ENCODE assay signal across 17 cellular contexts in the genomic region with DNA sequence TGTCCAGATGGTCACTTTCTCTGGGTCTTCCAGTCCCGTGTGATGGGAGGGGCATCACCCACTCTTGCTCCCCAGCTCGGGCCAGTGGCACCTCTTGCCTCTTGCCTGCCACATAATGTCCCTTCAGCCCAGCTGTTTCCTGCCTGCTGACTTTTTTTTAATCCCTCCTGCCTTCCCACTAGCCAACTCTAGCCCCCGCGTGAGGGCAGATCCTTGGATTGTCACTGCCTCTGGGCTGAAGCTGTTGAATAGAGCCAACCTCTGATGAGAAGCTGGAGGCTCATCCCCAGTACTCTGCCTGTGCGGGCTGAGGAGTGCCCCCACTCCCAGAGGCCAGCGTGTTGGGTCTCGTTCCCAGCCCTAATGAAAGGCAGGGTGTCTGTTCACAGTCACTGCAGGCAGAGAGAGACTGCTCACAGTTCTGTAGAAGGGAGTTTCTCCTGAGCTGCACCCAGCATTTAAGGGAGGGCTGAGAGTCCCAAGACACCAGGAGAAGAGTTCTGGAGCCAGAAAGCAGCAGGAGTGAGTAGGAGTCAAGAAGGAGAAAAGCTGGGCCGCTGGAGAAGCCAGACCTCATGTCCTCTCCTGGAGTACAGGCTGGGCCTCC. TPM values are rescaled to one million over a fixed set of nuclear protein-coding genes. Genes with fewer than 3 reads are reported as not detected.
DNase-seq lines count a peak whose midpoint lies in the region; ATAC-seq and TF ChIP-seq lines count a peak whose summit lies in the region.
"Had no signal": no experiment of that assay in that cellular context is flagged by ENCODE, and none has a peak within 500 bp of the region (broad histone marks: within the 10 kb centered on the region; RNA-seq: fewer than 3 reads in every experiment).

No MANE protein-coding gene starts in this region.

- 0 out of 2 replicates have a peak overlapping the region, but pooled peaks have one; percentile 60 for H3K56ac ChIP-seq in IMR-90 (ENCODE audit: extremely low read depth, insufficient read depth, low read length)

- peak overlapping the region; percentile 9; the same call in 1 of the 2 replicates for H3K9ac ChIP-seq in IMR-90 (ENCODE audit: low read depth, low read length)

- no peaks in the 10 kb centered on the region for H3K79me1 ChIP-seq in IMR-90 (ENCODE audit: low read depth in 1 of 2, low read length in 2 of 2)

- H3K79me2 ChIP-seq in hepatocyte = no peaks in the 10 kb centered on the region

- H4K8ac ChIP-seq in IMR-90 (ENCODE audit: low read depth in 2 of 2, low read length in 2 of 2) = peak overlapping the region; percentile 88 to 90; a peak in 3 of 4 replicates

- dilution Hi-C loops in IMR-90 (cut with HindIII; ENCODE audit: low sequenced_read_pairs, unreplicated experiment) = no loop called here

- DNase-seq in IMR-90 (no peak), WERI-Rb-1 (peak; percentile 60), hepatocyte (ENCODE audit: low spot score) (no peak), stomach (no peak), iPS-NIHi7 (ENCODE audit: extremely low spot score) (no peak), right lobe of liver (no peak)
- DNase-seq: amygdala; CD8-positive, alpha-beta T cell; colonic mucosa; Karpas-422; mesendoderm; NCI-H1694; NCI-H510A treated with DMSO at 0.1 percent for 48 hours; occipital lobe; small intestine had no signal

- H3K9me2 ChIP-seq in hepatocyte (replicated peaks; ENCODE audit: insufficient read depth) = no peaks in the 10 kb centered on the region

- peak overlapping the region; percentile 87 for H3K4ac ChIP-seq in IMR-90 (ENCODE audit: low read depth, low read length)

- H3K36me3 ChIP-seq in IMR-90 (ENCODE audit: control insufficient read depth, insufficient read depth, low read length) (no peaks in the 10 kb centered on the region), WERI-Rb-1 (no peaks in the 10 kb centered on the region), hepatocyte (replicated peaks; ENCODE audit: insufficient read depth, low read depth) (no peaks in the 10 kb centered on the region), stomach (no peaks in the 10 kb centered on the region), right lobe of liver (no peaks in the 10 kb centered on the region)
- H3K36me3 ChIP-seq: colonic mucosa, suprapubic skin had no signal

- peak overlapping the region; percentile 77 for H2AFZ ChIP-seq in IMR-90 (replicated peaks; ENCODE audit: low read length, poor library complexity)
- no peak overlapping the region for H2AFZ ChIP-seq in hepatocyte

- H4K20me1 ChIP-seq in IMR-90 (ENCODE audit: insufficient read depth, low read length) (no peaks in the 10 kb centered on the region), hepatocyte (ENCODE audit: insufficient read depth, poor library complexity, severe bottlenecking) (no peaks in the 10 kb centered on the region)

- H2BK20ac ChIP-seq in IMR-90 (ENCODE audit: low read depth, low read length) = peak overlapping the region; percentile 95

- TF ChIP-seq CTCF in IMR-90 (conservative IDR thresholded peaks at IDR 0.05; ENCODE audit: low read depth, low read length) = no peak
- TF ChIP-seq CTCF in WERI-Rb-1 (IDR thresholded peaks at IDR 0.05; ENCODE audit: low read depth, low read length) = no peak
- no peak for TF ChIP-seq CTCF in hepatocyte (IDR thresholded peaks at IDR 0.05; ENCODE audit: poor library complexity)
- no peak for TF ChIP-seq CTCF in stomach (IDR thresholded peaks at IDR 0.05)
- TF ChIP-seq CTCF in right lobe of liver (IDR thresholded peaks at IDR 0.05) = no peak

- H4K5ac ChIP-seq in IMR-90 (ENCODE audit: low read depth, low read length) = peak overlapping the region; percentile 11

- CTCF ChIA-PET in IMR-90 (lab: Yijun Ruan, JAX) = interaction anchor here (0.5 to 1.1 kb wide), 3 partner anchors 11 to 124 kb away, joined by 3 read pairs; no protein-coding TSS in a partner anchor

- H2BK120ac ChIP-seq in IMR-90 (ENCODE audit: low read depth, low read length) = peak overlapping the region; percentile 98

- H3K14ac ChIP-seq in IMR-90 (replicated peaks; ENCODE audit: low read depth, low read length) = peak overlapping the region; percentile 86

- in situ Hi-C loops in IMR-90 (cut with MboI; ENCODE audit: low sequenced_read_pairs) = no loop called here

- H3K9me3 ChIP-seq in IMR-90 (ENCODE audit: control insufficient read depth, insufficient read depth, low read length) (no peaks in the 10 kb centered on the region), WERI-Rb-1 (ENCODE audit: severe bottlenecking) (no peaks in the 10 kb centered on the region), hepatocyte (ENCODE audit: low read depth) (no peaks in the 10 kb centered on the region), stomach (no peaks in the 10 kb centered on the region), right lobe of liver (no peaks in the 10 kb centered on the region)
- H3K9me3 ChIP-seq: colonic mucosa, suprapubic skin had no signal

- POLR2A ChIA-PET in IMR-90 (lab: Charles Lee; ENCODE audit: unreplicated experiment) = no interaction called here

- H3K4me2 ChIP-seq in IMR-90 (ENCODE audit: low read depth, low read length) (no peak overlapping the region), hepatocyte (no peak overlapping the region)

- peak overlapping the region; percentile 97 for H4K91ac ChIP-seq in IMR-90 (ENCODE audit: insufficient read depth, low read depth, low read length)

- H3K27ac ChIP-seq in IMR-90 (ENCODE audit: insufficient read depth, low read length) = peak overlapping the region; percentile 77
- peak overlapping the region; percentile 26; the same call in 1 of the 2 replicates for H3K27ac ChIP-seq in WERI-Rb-1
- peak overlapping the region; percentile 14 for H3K27ac ChIP-seq in hepatocyte
- H3K27ac ChIP-seq in stomach = peak overlapping the region in 4 of 5 donors; percentile 69 to 87 (median 78)
- no peak overlapping the region for H3K27ac ChIP-seq in right lobe of liver

- no peak for TF ChIP-seq RAD21 in IMR-90 (IDR thresholded peaks at IDR 0.05; ENCODE audit: low read length)

- ATAC-seq in IMR-90 (ENCODE audit: low read depth) (no peak), HG02938 (IDR thresholded peaks at IDR 0.05; ENCODE audit: unreplicated experiment) (no peak), right lobe of liver (no peak)
- ATAC-seq: CD8-positive, alpha-beta T cell had no signal

- peaks cover 26% of the 10 kb centered on the region for H3K4me1 ChIP-seq in IMR-90 (ENCODE audit: control insufficient read depth, insufficient read depth, low read length)
- peaks cover 14% of the 10 kb centered on the region for H3K4me1 ChIP-seq in hepatocyte (ENCODE audit: insufficient read depth)
- H3K4me1 ChIP-seq in stomach = peaks cover 19 to 40% (median 22%) of the 10 kb centered on the region in 4 donors
- H3K4me1 ChIP-seq in right lobe of liver = peaks cover 0 to 4% (median 0%) of the 10 kb centered on the region in 4 donors

- intact Hi-C loops in IMR-90 (cut with micrococcal nuclease) = no loop called here
- intact Hi-C loops in stomach (cut with DNase I; ENCODE audit: low total_unique reads) = no loop called here
- intact Hi-C loops in right lobe of liver (cut with DNase I) = no loop called here

- H3K18ac ChIP-seq in IMR-90 (ENCODE audit: low read depth, low read length) = peak overlapping the region; percentile 74

- H2BK5ac ChIP-seq in IMR-90 (ENCODE audit: low read depth, low read length, poor library complexity, severe bottlenecking) = peak overlapping the region; percentile 4

- H2AK9ac ChIP-seq in IMR-90 (replicated peaks; ENCODE audit: low read depth, low read length, poor library complexity) = peak overlapping the region; percentile 60

- H3K4me3 ChIP-seq in IMR-90 (ENCODE audit: insufficient read depth, low read depth, low read length) (no peak overlapping the region), WERI-Rb-1 (ENCODE audit: low read depth, low read length) (no peak overlapping the region), hepatocyte (no peak overlapping the region), stomach (no peak overlapping the region), right lobe of liver (no peak overlapping the region)
- H3K4me3 ChIP-seq: colonic mucosa, suprapubic skin had no signal

- no peak for TF ChIP-seq EP300 in stomach (IDR thresholded peaks at IDR 0.05)

- WGBS in IMR-90 (ENCODE audit: extremely low coverage in 2 of 2, insufficient read length in 1 of 2), 2 experiments = 77% methylated on average over 4 of the region's 8 CpGs; no CpG with 5 or more reads in 1 of the 2 experiments
- WGBS in hepatocyte (ENCODE audit: low lambda C conversion rate, missing lambda C conversion rate) = 84% methylated on average over 8 of the region's 8 CpGs
- 72 to 81% (median 75%) methylated on average over 5 to 8 of the region's 8 CpGs for WGBS in stomach, 5 donors
- WGBS in right lobe of liver (ENCODE audit: insufficient coverage, low coverage, low lambda C conversion rate, missing lambda C conversion rate) = 90% methylated on average over 2 of the region's 8 CpGs

- H3K27me3 ChIP-seq in IMR-90 (ENCODE audit: control insufficient read depth, insufficient read depth, low read length) (no peaks in the 10 kb centered on the region), WERI-Rb-1 (ENCODE audit: insufficient read depth, low read depth, severe bottlenecking) (no peaks in the 10 kb centered on the region), hepatocyte (no peaks in the 10 kb centered on the region), stomach (no peaks in the 10 kb centered on the region), right lobe of liver (no peaks in the 10 kb centered on the region)
- H3K27me3 ChIP-seq: colonic mucosa, suprapubic skin had no signal

- no TSS peak for BruUV-seq in IMR-90 (replicated peaks; lab: Mats Ljungman, UMichigan)

- peaks cover 11% of the 10 kb centered on the region for H3K9me1 ChIP-seq in IMR-90 (ENCODE audit: insufficient read depth, low read length)

- H2BK15ac ChIP-seq in IMR-90 (ENCODE audit: low read depth, low read length) = peak overlapping the region; percentile 99; the same call in 2 of the 3 replicates

- H2AK5ac ChIP-seq in IMR-90 (ENCODE audit: low read depth, low read length) = peak overlapping the region; percentile 97

- TF ChIP-seq POLR2A in IMR-90 (IDR thresholded peaks at IDR 0.05; ENCODE audit: low read depth, low read length) = no peak
- no peak for TF ChIP-seq POLR2A in stomach (IDR thresholded peaks at IDR 0.05)
- TF ChIP-seq POLR2A in right lobe of liver (IDR thresholded peaks at IDR 0.05) = no peak

- H3K23ac ChIP-seq in IMR-90 (ENCODE audit: low read depth, low read length) = peak overlapping the region; percentile 37; the same call in 1 of the 2 replicates

TF ChIP-seq in IMR-90, 13 proteins besides CTCF, POLR2A, EP300 and RAD21 (continues in another document):
- TF ChIP-seq MXI1 (IDR thresholded peaks at IDR 0.05; ENCODE audit: borderline replicate concordance, low read depth, low read length) = no peak
- TF ChIP-seq NFE2L2 (IDR thresholded peaks at IDR 0.05; ENCODE audit: low read depth, low read length) = no peak
- no peak for TF ChIP-seq SMC3 (IDR thresholded peaks at IDR 0.05; ENCODE audit: low read depth, low read length)

RNA-seq across cellular contexts. Expression of gene TIMP4, which starts 30.1 kb away (rescaled TPM):
- total RNA-seq in IMR-90 (2012; rRNA removed) = 0.54 and 0.56 TPM in 2 replicates
- 0.39 and 0.40 TPM in 2 replicates for polyA plus RNA-seq in IMR-90 (2012; rRNA removed)
- polyA plus RNA-seq in IMR-90 (2012; cell fraction: cytosol; rRNA removed) = 0.57 and 0.80 TPM in 2 replicates
- 0.13 and 0.16 TPM in 2 replicates for polyA plus RNA-seq in IMR-90 (2012; cell fraction: nucleus; rRNA removed; ENCODE audit: low replicate concordance)
- 4.7 and 5.5 TPM in 2 replicates for total RNA-seq in hepatocyte
- 4.7 and 5.4 TPM in 2 replicates for polyA plus RNA-seq in hepatocyte
- 1 to 10 TPM; 2.6 to 9.9 (median 5.2) TPM for total RNA-seq in stomach
- polyA plus RNA-seq in stomach = 10 to 100 TPM in 2 of 3 donors, 1 to 10 TPM in 1; 5.0 to 13.4 (median 11.0) TPM
- 1 to 10 TPM in 2 of 6 experiments, under 1 TPM in 3, not detected in 1; 0.35 to 2.2 (median 0.66) TPM for total RNA-seq in right lobe of liver
- total RNA-seq: CD8-positive, alpha-beta T cell had no signal

Comparison
In these comparisons a context has a peak if more than half of its experiments do, and no peak if none do; other contexts are left out.
1. H3K27ac ChIP-seq: peak in IMR-90 (single experiment), WERI-Rb-1 (single experiment), hepatocyte (single experiment) and stomach (4 of 5); none in right lobe of liver (0 of 3).